ENCODE assay signal across 8 cellular contexts in the genomic region with DNA sequence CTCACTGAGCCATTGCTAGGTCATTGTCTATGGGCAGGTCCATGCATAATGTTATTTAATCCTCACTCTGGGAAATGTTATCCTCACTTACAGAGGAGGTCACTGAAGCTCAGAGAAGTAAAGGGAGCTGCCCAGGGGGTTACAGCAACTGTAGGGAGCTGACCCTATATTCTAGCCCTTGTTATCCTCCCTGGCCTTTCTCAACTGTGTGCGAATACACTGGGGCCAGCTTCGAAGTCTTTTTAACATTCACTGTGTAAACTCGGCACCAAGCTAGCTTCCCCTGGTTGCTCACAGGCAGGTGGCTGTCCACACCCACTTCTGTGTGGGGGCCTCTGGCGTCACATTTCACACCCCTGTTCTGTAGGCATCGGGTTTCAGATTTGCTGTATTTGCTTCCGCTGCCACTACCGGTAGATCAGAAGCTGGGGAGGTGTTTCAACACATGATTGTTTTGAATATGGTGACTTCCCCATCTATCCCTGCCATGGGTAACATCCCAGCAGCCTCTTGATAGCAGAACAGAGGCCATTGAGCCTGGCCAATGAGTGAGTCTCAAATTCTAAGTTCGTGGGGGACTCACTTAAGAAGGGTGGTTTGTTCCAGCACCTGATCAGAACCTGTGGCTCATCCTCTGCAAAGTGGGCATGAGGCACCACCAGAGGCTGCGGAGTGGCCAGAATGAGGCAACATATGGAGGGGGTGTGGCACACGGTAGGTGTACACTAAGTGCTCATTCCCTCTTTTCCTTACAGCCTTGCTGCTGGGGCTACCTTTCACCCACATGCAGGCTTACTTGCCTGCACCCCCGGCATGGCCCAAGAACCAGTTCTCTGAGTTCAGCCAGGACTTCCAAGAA.
DNase-seq lines count a peak whose midpoint lies in the region; ATAC-seq, FAIRE-seq and TF ChIP-seq lines count a peak whose summit lies in the region.

No MANE protein-coding gene starts in this region.

- H3K4me3 Mint-ChIP-seq in activated T-cell treated with anti-CD3 and anti-CD28 coated beads, Interleukin-2, amount 50 U/mL, for 4 hours, result peak overlapping the region; percentile 69
- H3K4me3 Mint-ChIP-seq in stimulated activated memory B cell treated with anti-CD40 and anti-IgM and Interleukin-4, amounts not matched to agents 10 μg/mL and 1 μg/mL and 100 μg/mL, for 72 hours, result peak overlapping the region; percentile 51

- TF ChIP-seq POLR2A in HepG2 (IDR thresholded peaks at IDR 0.05; ENCODE audit: insufficient read depth in 1 of 2, low read depth in 2 of 2, low read length in 2 of 2), result no peak

- 0 out of 2 replicates have a peak, but pooled peaks cover 4% of the 10 kb centered on the region for H4K20me1 ChIP-seq in HepG2 (ENCODE audit: insufficient read depth, low read length)

- CTCF ChIA-PET in HepG2 (lab: Yijun Ruan, JAX; ENCODE audit: low intra/inter-chr PET ratio, low total read pairs), result no interaction called here

- no peaks in the 10 kb centered on the region for H3K9me3 ChIP-seq in HepG2 (ENCODE audit: low read length)

- H3K4me2 ChIP-seq in HepG2 (ENCODE audit: low read depth, low read length), result no peak overlapping the region

- ATAC-seq in GM18909 (IDR thresholded peaks at IDR 0.05; ENCODE audit: poor library complexity, unreplicated experiment), result peak; percentile 51
- peak; percentile 41 for ATAC-seq in HG02938 (IDR thresholded peaks at IDR 0.05; ENCODE audit: unreplicated experiment)
- peak; percentile 66 to 73 for ATAC-seq in activated T-cell treated with anti-CD3 and anti-CD28 coated beads, Interleukin-2, amount 50 U/mL, for 4 hours
- no peak; the same call in 2 of the 3 replicates for ATAC-seq in HepG2
- ATAC-seq in stimulated activated memory B cell treated with anti-CD40 and anti-IgM and Interleukin-4, amounts not matched to agents 10 μg/mL and 1 μg/mL and 100 μg/mL, for 72 hours, result peak; percentile 77

- peaks cover 9% of the 10 kb centered on the region for H3K36me3 Mint-ChIP-seq in activated T-cell treated with anti-CD3 and anti-CD28 coated beads, Interleukin-2, amount 50 U/mL, for 4 hours (ENCODE audit: insufficient read depth)
- peaks cover 13% of the 10 kb centered on the region for H3K36me3 Mint-ChIP-seq in stimulated activated memory B cell treated with anti-CD40 and anti-IgM and Interleukin-4, amounts not matched to agents 10 μg/mL and 1 μg/mL and 100 μg/mL, for 72 hours

- H3K9ac ChIP-seq in HepG2 (ENCODE audit: insufficient read depth, low read depth, low read length), result no peak overlapping the region

- peaks cover 8% of the 10 kb centered on the region for H3K4me1 ChIP-seq in HepG2 (ENCODE audit: insufficient read depth, low read length)

- H3K4me3 ChIP-seq in HepG2 (replicated peaks in 1 of 3; ENCODE audit: insufficient read depth in 1 of 3, low read depth in 2 of 3, low read length in 3 of 3), result no peak overlapping the region
- H3K4me3 ChIP-seq in brain microvascular endothelial cell (ENCODE audit: low read depth, low read length), result no peak overlapping the region

- H3K36me3 ChIP-seq in HepG2 (replicated peaks in 1 of 2; ENCODE audit: control insufficient read depth in 1 of 2, insufficient read depth in 2 of 2, low read length in 2 of 2), result no peaks in the 10 kb centered on the region
- no peaks in the 10 kb centered on the region for H3K36me3 ChIP-seq in brain microvascular endothelial cell (replicated peaks)

- H3K27ac Mint-ChIP-seq in stimulated activated memory B cell treated with anti-CD40 and anti-IgM and Interleukin-4, amounts not matched to agents 10 μg/mL and 1 μg/mL and 100 μg/mL, for 72 hours, result peak overlapping the region; percentile 93

- POLR2A ChIA-PET in HepG2 (lab: Yijun Ruan, JAX), result no interaction called here

- in situ Hi-C loops in HepG2 (cut with HindIII; ENCODE audit: extremely low pct_ligation_motif_present, low pct_unique_long_range_greater_than_20kb), result no loop called here
- in situ Hi-C loops in brain microvascular endothelial cell (cut with HindIII; ENCODE audit: low pct_ligation_motif_present, low sequenced_read_pairs), result no loop called here

- H3K27me3 Mint-ChIP-seq in activated T-cell treated with anti-CD3 and anti-CD28 coated beads, Interleukin-2, amount 50 U/mL, for 4 hours (ENCODE audit: low read depth), result no peaks in the 10 kb centered on the region
- no peaks in the 10 kb centered on the region for H3K27me3 Mint-ChIP-seq in stimulated activated memory B cell treated with anti-CD40 and anti-IgM and Interleukin-4, amounts not matched to agents 10 μg/mL and 1 μg/mL and 100 μg/mL, for 72 hours

- 64% methylated on average over 11 of the region's 11 CpGs for WGBS in HepG2 (ENCODE audit: low lambda C conversion rate)

- TF ChIP-seq EP300 in HepG2 (IDR thresholded peaks at IDR 0.05; ENCODE audit: low read depth in 2 of 2, low read length in 2 of 2), result no peak
- TF ChIP-seq EP300 in HepG2 (CRISPR knock-in tag; IDR thresholded peaks at IDR 0.05; ENCODE audit: borderline replicate concordance), result no peak

- H3K9me3 Mint-ChIP-seq in activated T-cell treated with anti-CD3 and anti-CD28 coated beads, Interleukin-2, amount 50 U/mL, for 4 hours, result no peaks in the 10 kb centered on the region
- no peaks in the 10 kb centered on the region for H3K9me3 Mint-ChIP-seq in stimulated activated memory B cell treated with anti-CD40 and anti-IgM and Interleukin-4, amounts not matched to agents 10 μg/mL and 1 μg/mL and 100 μg/mL, for 72 hours

- intact Hi-C loops in HepG2 (cut with micrococcal nuclease; ENCODE audit: unreplicated experiment), result no loop called here

- no peak for FAIRE-seq in HepG2 (lab: Jason Lieb, UNC)

- TF ChIP-seq CTCF in HepG2 (CRISPR knock-in tag; IDR thresholded peaks at IDR 0.05) (no peak), brain microvascular endothelial cell (IDR thresholded peaks at IDR 0.05; ENCODE audit: low read depth, low read length, missing control alignments) (no peak)

- H2AFZ ChIP-seq in HepG2 (ENCODE audit: low read length), result no peak overlapping the region

- DNase-seq in NK-92 treated with Interleukin-12 subunit alpha and Interleukin-12 subunit beta, amount 100 ng/mL, for 24 hours (lab: John Stamatoyannopoulos, UW), result peak; percentile 58
- peak; percentile 79 for DNase-seq in activated T-cell treated with anti-CD3 and anti-CD28 coated beads, Interleukin-2, amount 50 U/mL, for 4 hours
- DNase-seq in HepG2 (ENCODE audit: low spot score), result peak; percentile 32
- DNase-seq in brain microvascular endothelial cell, result no peak
- no peak for DNase-seq in dedifferentiated amniotic fluid mesenchymal stem cell (ENCODE audit: extremely low spot score)

- peaks cover 87% of the 10 kb centered on the region for H3K4me1 Mint-ChIP-seq in activated T-cell treated with anti-CD3 and anti-CD28 coated beads, Interleukin-2, amount 50 U/mL, for 4 hours (ENCODE audit: low read depth)
- peaks cover 98% of the 10 kb centered on the region for H3K4me1 Mint-ChIP-seq in stimulated activated memory B cell treated with anti-CD40 and anti-IgM and Interleukin-4, amounts not matched to agents 10 μg/mL and 1 μg/mL and 100 μg/mL, for 72 hours

- H3K27ac ChIP-seq in HepG2 (ENCODE audit: extremely low read length, insufficient read depth, low read length) (no peak overlapping the region), brain microvascular endothelial cell (no peak overlapping the region)

- TF ChIP-seq RAD21 in HepG2 (CRISPR knock-in tag; IDR thresholded peaks at IDR 0.05), result no peak

- no peaks in the 10 kb centered on the region for H3K27me3 ChIP-seq in HepG2 (ENCODE audit: control insufficient read depth in 1 of 2, insufficient read depth in 2 of 2, low read length in 2 of 2)
- H3K27me3 ChIP-seq in brain microvascular endothelial cell (replicated peaks), result no peaks in the 10 kb centered on the region

- no peaks in the 10 kb centered on the region for H3K79me2 ChIP-seq in HepG2 (ENCODE audit: insufficient read depth, low read length)

- no TSS peak for BruUV-seq in HepG2 (replicated peaks; lab: Mats Ljungman, UMichigan)

TF ChIP-seq in HepG2, 621 proteins besides CTCF, POLR2A, EP300 and RAD21:
- TF ChIP-seq TBX3 (IDR thresholded peaks at IDR 0.05; ENCODE audit: borderline replicate concordance) (peak; percentile 13; the same call in 1 of the 2 replicates), SIX4 (CRISPR knock-in tag; IDR thresholded peaks at IDR 0.05) (peak; percentile 85), SP1 (IDR thresholded peaks at IDR 0.05) (no peak), SP1 (CRISPR knock-in tag; IDR thresholded peaks at IDR 0.05) (no peak), TBX2 (CRISPR knock-in tag; IDR thresholded peaks at IDR 0.05; ENCODE audit: borderline replicate concordance) (peak; percentile 60; the same call in 1 of the 2 replicates), BHLHE40 (IDR thresholded peaks at IDR 0.05; ENCODE audit: low read length) (no peak)
- TF ChIP-seq, protein P1, sequence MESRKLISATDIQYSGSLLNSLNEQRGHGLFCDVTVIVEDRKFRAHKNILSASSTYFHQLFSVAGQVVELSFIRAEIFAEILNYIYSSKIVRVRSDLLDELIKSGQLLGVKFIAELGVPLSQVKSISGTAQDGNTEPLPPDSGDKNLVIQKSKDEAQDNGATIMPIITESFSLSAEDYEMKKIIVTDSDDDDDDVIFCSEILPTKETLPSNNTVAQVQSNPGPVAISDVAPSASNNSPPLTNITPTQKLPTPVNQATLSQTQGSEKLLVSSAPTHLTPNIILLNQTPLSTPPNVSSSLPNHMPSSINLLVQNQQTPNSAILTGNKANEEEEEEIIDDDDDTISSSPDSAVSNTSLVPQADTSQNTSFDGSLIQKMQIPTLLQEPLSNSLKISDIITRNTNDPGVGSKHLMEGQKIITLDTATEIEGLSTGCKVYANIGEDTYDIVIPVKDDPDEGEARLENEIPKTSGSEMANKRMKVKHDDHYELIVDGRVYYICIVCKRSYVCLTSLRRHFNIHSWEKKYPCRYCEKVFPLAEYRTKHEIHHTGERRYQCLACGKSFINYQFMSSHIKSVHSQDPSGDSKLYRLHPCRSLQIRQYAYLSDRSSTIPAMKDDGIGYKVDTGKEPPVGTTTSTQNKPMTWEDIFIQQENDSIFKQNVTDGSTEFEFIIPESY (CRISPR knock-in tag; IDR thresholded peaks at IDR 0.05), result peak; percentile 53; the same call in 1 of the 2 replicates
- TF ChIP-seq, protein P2, sequence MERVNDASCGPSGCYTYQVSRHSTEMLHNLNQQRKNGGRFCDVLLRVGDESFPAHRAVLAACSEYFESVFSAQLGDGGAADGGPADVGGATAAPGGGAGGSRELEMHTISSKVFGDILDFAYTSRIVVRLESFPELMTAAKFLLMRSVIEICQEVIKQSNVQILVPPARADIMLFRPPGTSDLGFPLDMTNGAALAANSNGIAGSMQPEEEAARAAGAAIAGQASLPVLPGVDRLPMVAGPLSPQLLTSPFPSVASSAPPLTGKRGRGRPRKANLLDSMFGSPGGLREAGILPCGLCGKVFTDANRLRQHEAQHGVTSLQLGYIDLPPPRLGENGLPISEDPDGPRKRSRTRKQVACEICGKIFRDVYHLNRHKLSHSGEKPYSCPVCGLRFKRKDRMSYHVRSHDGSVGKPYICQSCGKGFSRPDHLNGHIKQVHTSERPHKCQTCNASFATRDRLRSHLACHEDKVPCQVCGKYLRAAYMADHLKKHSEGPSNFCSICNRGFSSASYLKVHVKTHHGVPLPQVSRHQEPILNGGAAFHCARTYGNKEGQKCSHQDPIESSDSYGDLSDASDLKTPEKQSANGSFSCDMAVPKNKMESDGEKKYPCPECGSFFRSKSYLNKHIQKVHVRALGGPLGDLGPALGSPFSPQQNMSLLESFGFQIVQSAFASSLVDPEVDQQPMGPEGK (CRISPR knock-in tag; IDR thresholded peaks at IDR 0.05), result peak; percentile 56

Comparison
In these comparisons a context has a peak if more than half of its experiments do, and no peak if none do; other contexts are left out.
1. DNase-seq: peak in NK-92 treated with Interleukin-12 subunit alpha and Interleukin-12 subunit beta, amount 100 ng/mL, for 24 hours (single experiment), activated T-cell treated with anti-CD3 and anti-CD28 coated beads, Interleukin-2, amount 50 U/mL, for 4 hours (single experiment) and HepG2 (single experiment); none in brain microvascular endothelial cell (single experiment) and dedifferentiated amniotic fluid mesenchymal stem cell (single experiment).